In genomic region chr5:107135391-107135790, GRCh38 we compare ENCODE assay signal across 1 cellular context.
TF ChIP-seq lines count a peak whose summit lies in the region.

No MANE protein-coding gene starts in this region.

TF ChIP-seq in HepG2, 621 proteins besides CTCF, POLR2A, EP300 and RAD21 (continued from another document):
- TF ChIP-seq ZBTB40 (IDR thresholded peaks at IDR 0.05) (no peak), ZBTB40 (CRISPR knock-in tag; IDR thresholded peaks at IDR 0.05) (no peak), ZNF326 (CRISPR knock-in tag; IDR thresholded peaks at IDR 0.05; ENCODE audit: borderline replicate concordance) (no peak), ZNF275 (CRISPR knock-in tag; IDR thresholded peaks at IDR 0.05; ENCODE audit: borderline replicate concordance) (no peak), USF2 (IDR thresholded peaks at IDR 0.05; ENCODE audit: low read depth, low read length) (no peak), USF2 (CRISPR knock-in tag; IDR thresholded peaks at IDR 0.05; ENCODE audit: borderline replicate concordance) (no peak), CEBPB (IDR thresholded peaks at IDR 0.05; ENCODE audit: borderline replicate concordance, low read depth, low read length) (no peak), ZIK1 (CRISPR knock-in tag; IDR thresholded peaks at IDR 0.05; ENCODE audit: borderline replicate concordance, low read depth) (no peak), ZNF597 (CRISPR knock-in tag; IDR thresholded peaks at IDR 0.05) (no peak), ZNF737 (CRISPR knock-in tag; IDR thresholded peaks at IDR 0.05; ENCODE audit: borderline replicate concordance) (no peak), SMYD3 (CRISPR knock-in tag; IDR thresholded peaks at IDR 0.05) (no peak), ATF4 (CRISPR knock-in tag; IDR thresholded peaks at IDR 0.05) (no peak), ZFP91 (CRISPR knock-in tag; IDR thresholded peaks at IDR 0.05; ENCODE audit: borderline replicate concordance) (no peak)
